Comparison of ENCODE assay signal across 26 cellular contexts in genomic region chr3:104632521-104632920, GRCh38.
DNase-seq lines count a peak whose midpoint lies in the region; ATAC-seq and TF ChIP-seq lines count a peak whose summit lies in the region.
"Had no signal": no experiment of that assay in that cellular context is flagged by ENCODE, and none has a peak within 500 bp of the region (broad histone marks: within the 10 kb centered on the region; RNA-seq: fewer than 3 reads in every experiment).

No MANE protein-coding gene starts in this region.

- no peaks in the 10 kb centered on the region for H3K27me3 ChIP-seq in A673 (replicated peaks; ENCODE audit: insufficient read depth, low read depth, low read length, poor library complexity)
- H3K27me3 ChIP-seq: BE2C had no signal

- POLR2A ChIA-PET in A673 (lab: Charles Lee; ENCODE audit: low non-redundant PET), result no interaction called here

- CTCF ChIA-PET in A673 (lab: Charles Lee), result no interaction called here

- no TSS peak for BruUV-seq in A673 (replicated peaks; lab: Mats Ljungman, UMichigan)

- H3K9me3 Mint-ChIP-seq in activated naive CD8-positive, alpha-beta T cell treated with anti-CD3 and anti-CD28 coated beads, Interleukin-2, amount 50 U/mL, for 24 hours, result peaks cover 4% of the 10 kb centered on the region

- peaks cover 5% of the 10 kb centered on the region for H3K27me3 Mint-ChIP-seq in activated naive CD8-positive, alpha-beta T cell treated with anti-CD3 and anti-CD28 coated beads, Interleukin-2, amount 50 U/mL, for 24 hours

- TF ChIP-seq CTCF in A673 (conservative IDR thresholded peaks at IDR 0.05; ENCODE audit: low read depth, low read length), result no peak

- no peaks in the 10 kb centered on the region for H3K4me1 Mint-ChIP-seq in activated naive CD8-positive, alpha-beta T cell treated with anti-CD3 and anti-CD28 coated beads, Interleukin-2, amount 50 U/mL, for 24 hours
- H3K4me1 Mint-ChIP-seq: CD14-positive monocyte; CD8-positive, alpha-beta memory T cell had no signal

- no peak overlapping the region for H3K27ac Mint-ChIP-seq in activated naive CD8-positive, alpha-beta T cell treated with anti-CD3 and anti-CD28 coated beads, Interleukin-2, amount 50 U/mL, for 24 hours
- H3K27ac Mint-ChIP-seq: CD14-positive monocyte; CD8-positive, alpha-beta memory T cell; HFFc6 had no signal

- H3K9me3 ChIP-seq in A673 (ENCODE audit: low read depth, low read length, poor library complexity, severe bottlenecking), result no peaks in the 10 kb centered on the region
- H3K9me3 ChIP-seq: BE2C, HAP-1 had no signal

- no peak for ATAC-seq in activated naive CD8-positive, alpha-beta T cell treated with anti-CD3 and anti-CD28 coated beads, Interleukin-2, amount 50 U/mL, for 24 hours
- ATAC-seq: HepG2 had no signal

- H3K36me3 Mint-ChIP-seq in activated naive CD8-positive, alpha-beta T cell treated with anti-CD3 and anti-CD28 coated beads, Interleukin-2, amount 50 U/mL, for 24 hours (ENCODE audit: low read depth), result no peaks in the 10 kb centered on the region
- H3K36me3 Mint-ChIP-seq: CD14-positive monocyte; CD8-positive, alpha-beta memory T cell had no signal

- no peak overlapping the region for H3K27ac ChIP-seq in A673 (ENCODE audit: low read depth, low read length, poor library complexity, severe bottlenecking)

- H3K36me3 ChIP-seq in A673 (ENCODE audit: insufficient read depth, low read length, poor library complexity, severe bottlenecking), result no peaks in the 10 kb centered on the region
- H3K36me3 ChIP-seq: BE2C, HAP-1 had no signal

- H3K4me1 ChIP-seq in A673 (ENCODE audit: insufficient read depth, low read length, poor library complexity, severe bottlenecking), result peaks cover 4% of the 10 kb centered on the region
- H3K4me1 ChIP-seq: BE2C, HAP-1 had no signal

- DNase-seq in A673 (ENCODE audit: low spot score), result peak; percentile 62
- DNase-seq in M059J (ENCODE audit: low read depth), result peak; percentile 7
- DNase-seq in dermis blood vessel endothelial cell, result peak; percentile 5
- DNase-seq in non-pigmented ciliary epithelial cell (ENCODE audit: low read depth), result peak; percentile 2
- DNase-seq in COLO668 (lab: John Stamatoyannopoulos, UW; ENCODE audit: unreplicated experiment), result no peak
- DNase-seq in activated T-cell treated with anti-CD3 and anti-CD28 coated beads, Interleukin-2, amount 50 U/mL, for 48 hours, result no peak
- DNase-seq in activated naive CD8-positive, alpha-beta T cell treated with anti-CD3 and anti-CD28 coated beads, Interleukin-2, amount 50 U/mL, for 24 hours, result no peak
- DNase-seq: ACHN; BE2C; Calu3; CD8-positive, alpha-beta memory T cell; DMS79 treated with DMSO at 0.1 percent for 48 hours; GOT3; HFFc6; KBM-7; NCI-H1092; NCI-H1417 treated with DMSO at 0.1 percent for 48 hours; NCI-H1930; NCI-H2107; NCI-H524 treated with DMSO at 0.1 percent for 48 hours; NK-92 treated with Interleukin-12 subunit alpha and Interleukin-12 subunit beta, amount 100 ng/mL, for 24 hours; Right ventricle myocardium superior; RPMI8226 had no signal

- H3K4me3 Mint-ChIP-seq in activated naive CD8-positive, alpha-beta T cell treated with anti-CD3 and anti-CD28 coated beads, Interleukin-2, amount 50 U/mL, for 24 hours, result no peak overlapping the region
- H3K4me3 Mint-ChIP-seq: CD14-positive monocyte; CD8-positive, alpha-beta memory T cell; HFFc6 had no signal

- no peak overlapping the region for H3K4me3 ChIP-seq in A673 (ENCODE audit: low read depth, low read length, poor library complexity, severe bottlenecking)
- H3K4me3 ChIP-seq: HAP-1 had no signal

- intact Hi-C loops in A673 (cut with micrococcal nuclease; ENCODE audit: unreplicated experiment), result no loop called here

Comparison
In these comparisons a context has a peak if more than half of its experiments do, and no peak if none do; other contexts are left out.
1. DNase-seq: peak in A673 (single experiment), M059J (single experiment), dermis blood vessel endothelial cell (single experiment) and non-pigmented ciliary epithelial cell (single experiment); none in COLO668 (single experiment), activated T-cell treated with anti-CD3 and anti-CD28 coated beads, Interleukin-2, amount 50 U/mL, for 48 hours (0 of 2) and activated naive CD8-positive, alpha-beta T cell treated with anti-CD3 and anti-CD28 coated beads, Interleukin-2, amount 50 U/mL, for 24 hours (single experiment).